12 cellular contexts compared by ENCODE assay signal in the genomic region with DNA sequence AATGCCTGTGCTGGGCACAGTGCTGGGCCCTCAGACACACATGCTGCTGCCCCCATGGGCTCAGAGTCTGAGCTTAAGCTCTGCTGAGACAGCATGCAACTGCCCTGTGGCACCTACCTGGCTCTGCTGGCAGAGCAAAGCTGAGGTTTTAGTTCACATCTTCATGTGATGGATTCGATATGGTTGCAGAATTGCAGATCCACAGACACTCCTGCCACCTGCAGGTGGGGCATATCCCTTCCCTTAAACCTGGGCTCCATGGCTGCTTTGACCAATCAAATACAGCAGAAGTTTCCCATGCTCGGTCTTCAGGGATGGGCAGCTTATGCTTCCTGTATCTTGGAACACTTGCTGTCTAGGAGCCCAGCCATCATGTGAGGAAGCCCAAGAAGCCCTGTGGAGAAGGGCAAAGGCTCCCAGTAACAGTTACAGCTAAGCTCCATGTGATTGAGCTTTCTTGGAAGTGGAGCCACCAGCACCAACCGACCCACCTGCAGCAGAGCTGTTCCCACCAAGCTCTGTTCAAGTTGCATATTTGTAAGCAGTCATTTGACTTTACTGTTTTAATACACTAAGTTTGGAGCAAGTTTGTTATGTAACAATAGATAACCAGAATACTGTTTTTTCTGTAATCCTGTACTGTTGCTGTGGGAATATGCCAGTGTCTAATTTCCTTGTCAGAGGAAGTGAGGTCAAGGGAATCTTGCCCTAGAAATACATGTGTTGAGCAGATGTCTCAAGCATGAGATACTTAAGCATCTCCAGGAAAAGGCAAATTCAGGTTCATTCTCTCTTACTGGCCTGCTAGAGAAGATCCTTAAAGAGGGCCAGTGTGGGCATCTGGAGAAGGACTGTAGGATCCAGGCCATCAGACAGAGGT.
DNase-seq lines count a peak whose midpoint lies in the region; ATAC-seq and TF ChIP-seq lines count a peak whose summit lies in the region.
"Had no signal": no experiment of that assay in that cellular context is flagged by ENCODE, and none has a peak within 500 bp of the region (broad histone marks: within the 10 kb centered on the region; RNA-seq: fewer than 3 reads in every experiment).

No MANE protein-coding gene starts in this region.

- H3K79me2 ChIP-seq in GM23338 (replicated peaks; ENCODE audit: insufficient read depth) (no peaks in the 10 kb centered on the region), SK-N-SH (ENCODE audit: insufficient read depth) (peaks cover 25% of the 10 kb centered on the region; the same call in 1 of the 2 replicates)

- no peak overlapping the region for H3K4me3 ChIP-seq in GM23338
- no peak overlapping the region for H3K4me3 ChIP-seq in SK-N-SH (ENCODE audit: low read depth in 2 of 2, low read length in 1 of 2)
- H3K4me3 ChIP-seq: pancreas had no signal

- H2AFZ ChIP-seq in GM23338 (no peak overlapping the region), SK-N-SH (ENCODE audit: low read depth) (no peak overlapping the region)

- peaks cover 14% of the 10 kb centered on the region for H3K4me1 Mint-ChIP-seq in GM23338

- H4K20me1 ChIP-seq in GM23338 (replicated peaks; ENCODE audit: insufficient read depth) = no peaks in the 10 kb centered on the region
- H4K20me1 ChIP-seq in SK-N-SH (ENCODE audit: insufficient read depth) = peaks cover 36% of the 10 kb centered on the region

- H3K4me1 ChIP-seq in GM23338 (ENCODE audit: insufficient read depth) (no peaks in the 10 kb centered on the region), SK-N-SH (ENCODE audit: control insufficient read depth in 1 of 2, insufficient read depth in 2 of 2, low read depth in 1 of 2, low read length in 1 of 2) (peaks cover 16 to 31% of the 10 kb centered on the region in 2 experiments; a peak in 3 of 4 replicates)

- H3K9me3 Mint-ChIP-seq in GM23338 = no peaks in the 10 kb centered on the region
- H3K9me3 Mint-ChIP-seq: activated naive CD4-positive, alpha-beta T cell treated with anti-CD3 and anti-CD28 coated beads, Interleukin-2, amount 50 U/mL, for 24 hours had no signal

- no peak overlapping the region for H3K4me2 ChIP-seq in GM23338
- H3K4me2 ChIP-seq in SK-N-SH = peak overlapping the region; percentile 32

- no peaks in the 10 kb centered on the region; the same call in 2 of the 3 replicates for H3K36me3 Mint-ChIP-seq in GM23338 (ENCODE audit: low read depth)
- H3K36me3 Mint-ChIP-seq: activated naive CD4-positive, alpha-beta T cell treated with anti-CD3 and anti-CD28 coated beads, Interleukin-2, amount 50 U/mL, for 24 hours had no signal

- peak; percentile 8; the same call in 1 of the 2 replicates for TF ChIP-seq RAD21 in SK-N-SH (IDR thresholded peaks at IDR 0.05; ENCODE audit: low read length)

- H3K27me3 ChIP-seq in GM23338 (ENCODE audit: insufficient read depth) = no peaks in the 10 kb centered on the region
- no peaks in the 10 kb centered on the region for H3K27me3 ChIP-seq in SK-N-SH (ENCODE audit: insufficient read depth)
- H3K27me3 ChIP-seq: pancreas had no signal

- DNase-seq in EH (ENCODE audit: low read depth) (peak; percentile 78), GM23338 (ENCODE audit: low spot score) (peak; percentile 50), SK-N-SH (no peak), left lobe of liver (ENCODE audit: low spot score) (peak; percentile 24), foreskin melanocyte (no peak)
- DNase-seq: effector CD4-positive, alpha-beta T cell; pancreas; stimulated activated CD4-positive, alpha-beta T cell treated with anti-CD3 and anti-CD28 coated beads, Interleukin-4, amount 100 ng/mL, for 4 hours had no signal

- WGBS in SK-N-SH (ENCODE audit: low lambda C conversion rate) = 84% methylated on average over 3 of the region's 3 CpGs

- H3K4me3 Mint-ChIP-seq in GM23338 = no peak overlapping the region
- H3K4me3 Mint-ChIP-seq: activated naive CD4-positive, alpha-beta T cell treated with anti-CD3 and anti-CD28 coated beads, Interleukin-2, amount 50 U/mL, for 24 hours had no signal

- peaks cover 4% of the 10 kb centered on the region for H3K27me3 Mint-ChIP-seq in GM23338 (ENCODE audit: insufficient read depth, low read depth, poor library complexity)

- ATAC-seq in GM23338 = peak; percentile 56
- peak; percentile 52 for ATAC-seq in left lobe of liver
- ATAC-seq in HG02571 (IDR thresholded peaks at IDR 0.05; ENCODE audit: unreplicated experiment) = no peak
- no peak for ATAC-seq in HG03045 (IDR thresholded peaks at IDR 0.05; ENCODE audit: unreplicated experiment)
- ATAC-seq: activated CD4-positive, CD25-positive, alpha-beta regulatory T cell treated with anti-CD3 and anti-CD28 coated beads, Interleukin-2, amount 50 U/mL, for 24 hours had no signal

- H3K9ac ChIP-seq in SK-N-SH = no peak overlapping the region

- no peaks in the 10 kb centered on the region for H3K36me3 ChIP-seq in GM23338 (ENCODE audit: insufficient read depth)
- H3K36me3 ChIP-seq in SK-N-SH (replicated peaks in 1 of 2; ENCODE audit: control insufficient read depth in 1 of 2, insufficient read depth in 2 of 2, low read length in 1 of 2) = no peaks in the 10 kb centered on the region
- H3K36me3 ChIP-seq: pancreas had no signal

- no peak overlapping the region for H3K27ac ChIP-seq in GM23338 (ENCODE audit: low read depth)
- H3K27ac ChIP-seq in SK-N-SH (ENCODE audit: low read depth in 2 of 2, low read length in 1 of 2) = peak overlapping the region; percentile 50 to 65; a peak in 2 of 4 replicates

- TF ChIP-seq CTCF in GM23338 (conservative IDR thresholded peaks at IDR 0.05; ENCODE audit: low read depth in 2 of 2) = peak; percentile 41 to 58; a peak in 3 of 4 replicates
- TF ChIP-seq CTCF in SK-N-SH (IDR thresholded peaks at IDR 0.05) = peak; percentile 14; the same call in 1 of the 2 replicates

- H3F3A ChIP-seq in GM23338 (replicated peaks; ENCODE audit: low read depth) (no peaks in the 10 kb centered on the region), SK-N-SH (replicated peaks; ENCODE audit: insufficient read depth) (no peaks in the 10 kb centered on the region)

- H3K27ac Mint-ChIP-seq in GM23338 = no peak overlapping the region
- H3K27ac Mint-ChIP-seq: activated naive CD4-positive, alpha-beta T cell treated with anti-CD3 and anti-CD28 coated beads, Interleukin-2, amount 50 U/mL, for 24 hours had no signal

- POLR2A ChIA-PET in SK-N-SH (lab: Yijun Ruan, JAX) = no interaction called here

- CTCF ChIA-PET in SK-N-SH (lab: Yijun Ruan, JAX) = interaction anchor here (1.3 to 1.6 kb wide), 2 partner anchors 9 to 80 kb away, joined by 3 to 4 read pairs; a partner anchor contains a TSS

- no peaks in the 10 kb centered on the region for H3K9me2 ChIP-seq in GM23338 (ENCODE audit: insufficient read depth)
- no peaks in the 10 kb centered on the region for H3K9me2 ChIP-seq in SK-N-SH

- no peak for TF ChIP-seq EP300 in SK-N-SH (IDR thresholded peaks at IDR 0.05; ENCODE audit: borderline replicate concordance in 1 of 2, low read depth in 1 of 2, low read length in 1 of 2)

- no peaks in the 10 kb centered on the region for H3K9me3 ChIP-seq in SK-N-SH
- H3K9me3 ChIP-seq: pancreas had no signal

TF ChIP-seq in GM23338, 12 proteins besides CTCF, POLR2A, EP300 and RAD21:
- TF ChIP-seq JUNB (IDR thresholded peaks at IDR 0.05; ENCODE audit: unreplicated experiment) (no peak), CREB1 (CRISPR knock-in tag; IDR thresholded peaks at IDR 0.05; ENCODE audit: low read depth) (no peak), POLR2AphosphoS5 (IDR thresholded peaks at IDR 0.05; ENCODE audit: low read depth) (no peak)

TF ChIP-seq in SK-N-SH, 30 proteins besides CTCF, POLR2A, EP300 and RAD21:
- TF ChIP-seq POLR2AphosphoS5 (IDR thresholded peaks at IDR 0.05; ENCODE audit: low read depth, low read length) = peak; percentile 44; the same call in 1 of the 2 replicates
- TF ChIP-seq FOSL2 (IDR thresholded peaks at IDR 0.05; ENCODE audit: borderline replicate concordance, low read depth) = peak; percentile 10; the same call in 1 of the 2 replicates
- peak; percentile 98 for TF ChIP-seq TCF12 (IDR thresholded peaks at IDR 0.05)
- TF ChIP-seq CHD2 (IDR thresholded peaks at IDR 0.05; ENCODE audit: low read length, partially characterized antibody) = no peak
- TF ChIP-seq, protein P1, sequence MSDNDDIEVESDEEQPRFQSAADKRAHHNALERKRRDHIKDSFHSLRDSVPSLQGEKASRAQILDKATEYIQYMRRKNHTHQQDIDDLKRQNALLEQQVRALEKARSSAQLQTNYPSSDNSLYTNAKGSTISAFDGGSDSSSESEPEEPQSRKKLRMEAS (IDR thresholded peaks at IDR 0.05; ENCODE audit: low read depth) = peak; percentile 61; the same call in 1 of the 2 replicates
- TF ChIP-seq RXRA (IDR thresholded peaks at IDR 0.05; ENCODE audit: borderline replicate concordance, low read depth) = 0 out of 2 replicates have a peak, but pooled peaks have one; percentile 30
- TF ChIP-seq NFIC (IDR thresholded peaks at IDR 0.05; ENCODE audit: borderline replicate concordance) = peak; percentile 12; the same call in 1 of the 2 replicates
- no peak for TF ChIP-seq RCOR1 (IDR thresholded peaks at IDR 0.05; ENCODE audit: low read length)
- TF ChIP-seq GABPA (IDR thresholded peaks at IDR 0.05; ENCODE audit: low read depth) = 0 out of 2 replicates have a peak, but pooled peaks have one; percentile 30

Comparison
In these comparisons a context has a peak if more than half of its experiments do, and no peak if none do; other contexts are left out.
1. DNase-seq: peak in EH (single experiment), GM23338 (single experiment) and left lobe of liver (single experiment); none in SK-N-SH (single experiment) and foreskin melanocyte (single experiment).
2. ATAC-seq: peak in GM23338 (single experiment) and left lobe of liver (single experiment); none in HG02571 (single experiment) and HG03045 (single experiment).